In the genomic region with DNA sequence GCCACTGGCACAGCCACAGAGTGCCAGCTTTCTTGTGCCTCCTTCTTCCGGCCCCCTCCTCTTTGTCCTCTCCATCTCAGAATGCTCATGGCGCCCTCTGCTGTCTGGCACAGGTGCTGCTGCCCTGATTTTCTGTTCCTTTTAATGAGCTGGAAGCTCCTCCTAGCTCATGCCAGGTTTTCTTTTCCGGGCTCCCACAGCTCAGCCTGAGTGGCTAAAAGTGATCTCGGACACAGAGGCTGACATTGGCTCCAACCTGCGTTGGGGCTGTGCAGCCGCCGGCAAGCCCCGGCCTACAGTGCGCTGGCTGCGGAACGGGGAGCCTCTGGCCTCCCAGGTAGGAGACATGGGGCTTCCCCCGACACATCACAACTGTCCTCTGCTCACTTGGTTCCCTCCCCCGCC, we compare ENCODE assay signal across 8 cellular contexts. TPM values are rescaled to one million over a fixed set of nuclear protein-coding genes. Genes with fewer than 3 reads are reported as not detected.
DNase-seq lines count a peak whose midpoint lies in the region; ATAC-seq and TF ChIP-seq lines count a peak whose summit lies in the region.

No MANE protein-coding gene starts in this region.

- no peak overlapping the region for H3K27ac Mint-ChIP-seq in activated CD8-positive, alpha-beta T cell treated with anti-CD3 and anti-CD28 coated beads for 36 hours

- no peak overlapping the region for H3K4me3 Mint-ChIP-seq in activated CD8-positive, alpha-beta T cell treated with anti-CD3 and anti-CD28 coated beads for 36 hours

- H3K4me3 ChIP-seq in BE2C (ENCODE audit: low read depth, low read length) (no peak overlapping the region), HFF-Myc (replicated peaks; ENCODE audit: low read depth, low read length) (no peak overlapping the region)

- H3K27me3 Mint-ChIP-seq in activated CD8-positive, alpha-beta T cell treated with anti-CD3 and anti-CD28 coated beads for 36 hours: no peaks in the 10 kb centered on the region

- no peaks in the 10 kb centered on the region for H3K9me3 ChIP-seq in BE2C

- intact Hi-C loops in activated CD8-positive, alpha-beta T cell treated with anti-CD3 and anti-CD28 coated beads for 36 hours (cut with micrococcal nuclease): loop anchor here (5.0 kb wide), 1 partner anchor 74 kb away; no protein-coding TSS in a partner anchor

- POLR2A ChIA-PET in activated CD8-positive, alpha-beta T cell treated with anti-CD3 and anti-CD28 coated beads for 36 hours (lab: Charles Lee): interaction anchor here (0.7 to 1.5 kb wide), 2 partner anchors 86 to 137 kb away, joined by 3 to 4 read pairs; no protein-coding TSS in a partner anchor

- CTCF ChIA-PET in activated CD8-positive, alpha-beta T cell treated with anti-CD3 and anti-CD28 coated beads for 36 hours (lab: Charles Lee): interaction anchor here (0.6 to 4.4 kb wide), 76 partner anchors 9 to 512 kb away, joined by 3 to 188 read pairs (median 4); a partner anchor contains a TSS

- DNase-seq in BE2C: peak; percentile 84
- peak; percentile 32 for DNase-seq in HFF-Myc (ENCODE audit: extremely low read depth, low read depth)
- peak; percentile 49 for DNase-seq in NCI-H748 (lab: John Stamatoyannopoulos, UW; ENCODE audit: unreplicated experiment)
- DNase-seq in activated CD8-positive, alpha-beta T cell treated with anti-CD3 and anti-CD28 coated beads for 36 hours: peak; percentile 83
- peak; percentile 52 for DNase-seq in effector CD4-positive, alpha-beta T cell
- DNase-seq in lung microvascular endothelial cell (ENCODE audit: low read depth in 2 of 2): peak; percentile 55 to 71
- peak; percentile 48 for DNase-seq in stimulated activated CD8-positive, alpha-beta memory T cell treated with anti-CD3 and anti-CD28 coated beads, Interleukin-15, amount 100 ng/mL, for 1 hour (ENCODE audit: low read depth)

- H3K4me1 ChIP-seq in BE2C: no peaks in the 10 kb centered on the region

- TF ChIP-seq CTCF in BE2C (IDR thresholded peaks at IDR 0.05; ENCODE audit: low read depth, low read length): peak; percentile 98
- TF ChIP-seq CTCF in HFF-Myc (IDR thresholded peaks at IDR 0.05; ENCODE audit: low read depth, low read length, missing control alignments): peak; percentile 93
- TF ChIP-seq CTCF in activated CD8-positive, alpha-beta T cell treated with anti-CD3 and anti-CD28 coated beads for 36 hours (IDR thresholded peaks at IDR 0.05): peak; percentile 89

- H3K9me3 Mint-ChIP-seq in activated CD8-positive, alpha-beta T cell treated with anti-CD3 and anti-CD28 coated beads for 36 hours: no peaks in the 10 kb centered on the region

- no peaks in the 10 kb centered on the region for H3K27me3 ChIP-seq in BE2C

- H3K4me1 Mint-ChIP-seq in activated CD8-positive, alpha-beta T cell treated with anti-CD3 and anti-CD28 coated beads for 36 hours (ENCODE audit: low read depth): no peaks in the 10 kb centered on the region

- no peaks in the 10 kb centered on the region for H3K36me3 Mint-ChIP-seq in activated CD8-positive, alpha-beta T cell treated with anti-CD3 and anti-CD28 coated beads for 36 hours (ENCODE audit: low read depth)

- no peaks in the 10 kb centered on the region for H3K36me3 ChIP-seq in BE2C

- ATAC-seq in activated CD8-positive, alpha-beta T cell treated with anti-CD3 and anti-CD28 coated beads for 36 hours: peak; percentile 86
- no peak for ATAC-seq in GM18907 (IDR thresholded peaks at IDR 0.05; ENCODE audit: unreplicated experiment)

RNA-seq across cellular contexts. Expression of a gene that starts 18.7 kb away (rescaled TPM):
- 1.0 TPM for polyA plus RNA-seq in BE2C (2012; ENCODE audit: insufficient read depth, insufficient read length, low read depth)
- total RNA-seq in activated CD8-positive, alpha-beta T cell treated with anti-CD3 and anti-CD28 coated beads for 36 hours: not detected
- not detected in 2 replicates for total RNA-seq in lung microvascular endothelial cell

RNA-seq across cellular contexts. Expression of a gene that starts 22.6 kb away (rescaled TPM):
- 28.0 TPM for polyA plus RNA-seq in BE2C (2012; ENCODE audit: insufficient read depth, insufficient read length, low read depth)
- 1 to 10 TPM; 2.5 to 2.6 TPM for total RNA-seq in activated CD8-positive, alpha-beta T cell treated with anti-CD3 and anti-CD28 coated beads for 36 hours
- total RNA-seq in lung microvascular endothelial cell: 0.87 and 2.0 TPM in 2 replicates

Comparison
In these comparisons a context has a peak if more than half of its experiments do, and no peak if none do; other contexts are left out.
1. DNase-seq: peak in every context shown above with its lines; median percentile 84 in BE2C; 83 in activated CD8-positive, alpha-beta T cell treated with anti-CD3 and anti-CD28 coated beads for 36 hours; 63 in lung microvascular endothelial cell; 52 in effector CD4-positive, alpha-beta T cell; 49 in NCI-H748; 48 in stimulated activated CD8-positive, alpha-beta memory T cell treated with anti-CD3 and anti-CD28 coated beads, Interleukin-15, amount 100 ng/mL, for 1 hour; 32 in HFF-Myc.